In the genomic region with DNA sequence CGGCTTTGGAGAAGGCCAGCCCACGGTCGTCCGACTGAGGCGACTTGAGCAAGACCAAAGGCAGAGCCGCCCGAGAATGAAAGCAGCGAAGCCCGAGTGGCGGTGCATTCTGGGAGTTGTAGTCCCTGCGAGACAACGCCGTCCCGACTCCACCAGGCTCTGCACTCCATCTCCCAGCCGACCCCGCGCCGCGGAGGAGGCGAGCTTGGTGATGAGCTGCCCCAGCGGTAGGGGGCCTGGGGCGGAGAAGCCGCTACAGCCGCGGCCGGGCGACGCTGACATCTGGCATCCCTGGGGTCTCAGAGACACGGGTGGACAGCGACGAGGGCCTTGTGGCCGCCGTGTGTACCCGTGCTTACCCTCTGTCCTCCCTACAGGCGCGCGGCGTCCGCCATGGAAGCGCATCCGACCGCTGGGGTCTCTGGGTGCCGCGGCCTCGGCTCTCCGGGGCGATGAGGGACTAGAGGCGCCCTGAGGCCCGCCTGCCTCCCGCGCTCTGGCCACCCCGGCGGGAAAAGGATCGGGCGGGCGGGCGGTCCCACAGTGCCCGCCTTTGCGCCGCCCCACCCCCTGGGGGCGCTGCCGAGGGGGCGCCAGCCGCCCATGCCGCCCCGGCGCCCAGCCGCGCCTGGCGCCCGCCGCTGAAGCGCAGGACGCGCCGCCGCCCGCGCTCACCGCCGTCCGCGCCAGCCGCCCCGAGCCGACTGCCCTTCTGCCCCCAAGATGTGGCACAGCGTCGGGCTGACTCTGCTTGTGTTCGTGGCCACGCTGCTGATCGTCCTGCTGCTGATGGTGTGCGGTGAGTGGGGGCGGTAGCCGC, we compare ENCODE assay signal across 1 cellular context.
TF ChIP-seq lines count a peak whose summit lies in the region.

Gene SMIM13, plus strand, starts transcription at position 244 of the 820 bp plus-strand sequence. Its CDS starts 480 bp downstream, at position 724.

TF ChIP-seq in K562, 482 proteins besides CTCF, POLR2A, EP300 and RAD21 (continued from another document and continues in another):
- TF ChIP-seq, protein P1, sequence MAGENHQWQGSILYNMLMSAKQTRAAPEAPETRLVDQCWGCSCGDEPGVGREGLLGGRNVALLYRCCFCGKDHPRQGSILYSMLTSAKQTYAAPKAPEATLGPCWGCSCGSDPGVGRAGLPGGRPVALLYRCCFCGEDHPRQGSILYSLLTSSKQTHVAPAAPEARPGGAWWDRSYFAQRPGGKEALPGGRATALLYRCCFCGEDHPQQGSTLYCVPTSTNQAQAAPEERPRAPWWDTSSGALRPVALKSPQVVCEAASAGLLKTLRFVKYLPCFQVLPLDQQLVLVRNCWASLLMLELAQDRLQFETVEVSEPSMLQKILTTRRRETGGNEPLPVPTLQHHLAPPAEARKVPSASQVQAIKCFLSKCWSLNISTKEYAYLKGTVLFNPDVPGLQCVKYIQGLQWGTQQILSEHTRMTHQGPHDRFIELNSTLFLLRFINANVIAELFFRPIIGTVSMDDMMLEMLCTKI (IDR thresholded peaks at IDR 0.05; ENCODE audit: partially characterized antibody), result no peak
- TF ChIP-seq KAT7 (CRISPR knock-in tag; IDR thresholded peaks at IDR 0.05; ENCODE audit: borderline replicate concordance) (peak; percentile 25; the same call in 1 of the 2 replicates), SRF (CRISPR knock-in tag; IDR thresholded peaks at IDR 0.05) (peak; percentile 13 to 51; a peak in 1 of 4 replicates), ILF3 (IDR thresholded peaks at IDR 0.05; ENCODE audit: borderline replicate concordance) (peak; percentile 74; the same call in 1 of the 2 replicates), CREB5 (CRISPR knock-in tag; IDR thresholded peaks at IDR 0.05) (no peak), OTX1 (CRISPR knock-in tag; IDR thresholded peaks at IDR 0.05) (no peak), ZNF445 (CRISPR knock-in tag; IDR thresholded peaks at IDR 0.05; ENCODE audit: low read depth) (no peak), PHF20 (IDR thresholded peaks at IDR 0.05; ENCODE audit: partially characterized antibody) (peak; percentile 71), SMC3 (conservative IDR thresholded peaks at IDR 0.05; ENCODE audit: insufficient read depth, low read depth, low read length) (no peak), CREBBP (IDR thresholded peaks at IDR 0.05; ENCODE audit: low read depth, low read length) (no peak), MXI1 (IDR thresholded peaks at IDR 0.05; ENCODE audit: low read depth, low read length) (0 out of 2 replicates have a peak, but pooled peaks have one; percentile 20), CBX2 (IDR thresholded peaks at IDR 0.05; ENCODE audit: insufficient read depth, low read length, poor library complexity, severe bottlenecking) (no peak), DMBX1 (CRISPR knock-in tag; IDR thresholded peaks at IDR 0.05; ENCODE audit: borderline replicate concordance) (peak; percentile 52), ZKSCAN3 (CRISPR knock-in tag; IDR thresholded peaks at IDR 0.05) (no peak), ARID3B (CRISPR knock-in tag; IDR thresholded peaks at IDR 0.05; ENCODE audit: borderline replicate concordance) (peak; percentile 3; the same call in 1 of the 2 replicates), HIVEP1 (CRISPR knock-in tag; IDR thresholded peaks at IDR 0.05) (no peak), SAFB (IDR thresholded peaks at IDR 0.05; ENCODE audit: borderline replicate concordance, low read depth, low read length) (peak; percentile 77), CBX3 (IDR thresholded peaks at IDR 0.05; ENCODE audit: borderline replicate concordance in 1 of 2, low read length in 2 of 2) (no peak; a peak in 1 of 3 replicates), HNRNPH1 (optimal IDR thresholded peaks at IDR 0.05; ENCODE audit: low read depth, low read length) (no peak), E2F1 (CRISPR knock-in tag; IDR thresholded peaks at IDR 0.05) (peak; percentile 94; the same call in 1 of the 2 replicates), MAZ (CRISPR knock-in tag; conservative IDR thresholded peaks at IDR 0.05 in 1 of 2, IDR thresholded peaks at IDR 0.05 in 1 of 2) (peak; percentile 93 to 95), ZFX (CRISPR knock-in tag; IDR thresholded peaks at IDR 0.05) (peak; percentile 91), GATAD2A (IDR thresholded peaks at IDR 0.05) (no peak), ZNF707 (CRISPR knock-in tag; conservative IDR thresholded peaks at IDR 0.05) (no peak), KLF16 (IDR thresholded peaks at IDR 0.05) (peak; percentile 55; the same call in 1 of the 2 replicates), ZNF217 (CRISPR knock-in tag; IDR thresholded peaks at IDR 0.05) (no peak), WHSC1 (IDR thresholded peaks at IDR 0.05; ENCODE audit: low read length) (no peak), NEUROD1 (IDR thresholded peaks at IDR 0.05; ENCODE audit: borderline replicate concordance, low read depth, low read length, partially characterized antibody) (no peak), PML (IDR thresholded peaks at IDR 0.05; ENCODE audit: low read length) (peak; percentile 59; the same call in 1 of the 2 replicates), ZKSCAN1 (IDR thresholded peaks at IDR 0.05; ENCODE audit: low read depth, low read length) (no peak; the same call in 1 of the 2 replicates), BRD9 (IDR thresholded peaks at IDR 0.05; ENCODE audit: low read depth, partially characterized antibody) (no peak), ZNF518B (CRISPR knock-in tag; IDR thresholded peaks at IDR 0.05) (no peak), NR1H2 (CRISPR knock-in tag; IDR thresholded peaks at IDR 0.05) (no peak), RBBP5 (IDR thresholded peaks at IDR 0.05; ENCODE audit: borderline replicate concordance, insufficient read depth, low read length, poor library complexity, severe bottlenecking) (peak; percentile 62), KDM2B (CRISPR knock-in tag; IDR thresholded peaks at IDR 0.05) (peak; percentile 47; the same call in 1 of the 2 replicates), FOXJ3 (CRISPR knock-in tag; IDR thresholded peaks at IDR 0.05) (no peak), NCOR1 (IDR thresholded peaks at IDR 0.05) (no peak), XRCC4 (IDR thresholded peaks at IDR 0.05; ENCODE audit: extremely low read depth, insufficient read depth, insufficient read length) (no peak), NRF1 (conservative IDR thresholded peaks at IDR 0.05 in 1 of 2, IDR thresholded peaks at IDR 0.05 in 1 of 2) (peak; percentile 72 to 78), RAD51 (IDR thresholded peaks at IDR 0.05; ENCODE audit: borderline replicate concordance, low read depth) (no peak), CBFA2T2 (conservative IDR thresholded peaks at IDR 0.05) (no peak), E2F3 (CRISPR knock-in tag; IDR thresholded peaks at IDR 0.05) (peak; percentile 97), ZNF668 (CRISPR knock-in tag; IDR thresholded peaks at IDR 0.05) (no peak), DPF2 (IDR thresholded peaks at IDR 0.05) (no peak)
- TF ChIP-seq, protein P2, sequence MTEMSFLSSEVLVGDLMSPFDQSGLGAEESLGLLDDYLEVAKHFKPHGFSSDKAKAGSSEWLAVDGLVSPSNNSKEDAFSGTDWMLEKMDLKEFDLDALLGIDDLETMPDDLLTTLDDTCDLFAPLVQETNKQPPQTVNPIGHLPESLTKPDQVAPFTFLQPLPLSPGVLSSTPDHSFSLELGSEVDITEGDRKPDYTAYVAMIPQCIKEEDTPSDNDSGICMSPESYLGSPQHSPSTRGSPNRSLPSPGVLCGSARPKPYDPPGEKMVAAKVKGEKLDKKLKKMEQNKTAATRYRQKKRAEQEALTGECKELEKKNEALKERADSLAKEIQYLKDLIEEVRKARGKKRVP (CRISPR knock-in tag; IDR thresholded peaks at IDR 0.05), result peak; percentile 16; the same call in 1 of the 2 replicates
- TF ChIP-seq, protein P3, sequence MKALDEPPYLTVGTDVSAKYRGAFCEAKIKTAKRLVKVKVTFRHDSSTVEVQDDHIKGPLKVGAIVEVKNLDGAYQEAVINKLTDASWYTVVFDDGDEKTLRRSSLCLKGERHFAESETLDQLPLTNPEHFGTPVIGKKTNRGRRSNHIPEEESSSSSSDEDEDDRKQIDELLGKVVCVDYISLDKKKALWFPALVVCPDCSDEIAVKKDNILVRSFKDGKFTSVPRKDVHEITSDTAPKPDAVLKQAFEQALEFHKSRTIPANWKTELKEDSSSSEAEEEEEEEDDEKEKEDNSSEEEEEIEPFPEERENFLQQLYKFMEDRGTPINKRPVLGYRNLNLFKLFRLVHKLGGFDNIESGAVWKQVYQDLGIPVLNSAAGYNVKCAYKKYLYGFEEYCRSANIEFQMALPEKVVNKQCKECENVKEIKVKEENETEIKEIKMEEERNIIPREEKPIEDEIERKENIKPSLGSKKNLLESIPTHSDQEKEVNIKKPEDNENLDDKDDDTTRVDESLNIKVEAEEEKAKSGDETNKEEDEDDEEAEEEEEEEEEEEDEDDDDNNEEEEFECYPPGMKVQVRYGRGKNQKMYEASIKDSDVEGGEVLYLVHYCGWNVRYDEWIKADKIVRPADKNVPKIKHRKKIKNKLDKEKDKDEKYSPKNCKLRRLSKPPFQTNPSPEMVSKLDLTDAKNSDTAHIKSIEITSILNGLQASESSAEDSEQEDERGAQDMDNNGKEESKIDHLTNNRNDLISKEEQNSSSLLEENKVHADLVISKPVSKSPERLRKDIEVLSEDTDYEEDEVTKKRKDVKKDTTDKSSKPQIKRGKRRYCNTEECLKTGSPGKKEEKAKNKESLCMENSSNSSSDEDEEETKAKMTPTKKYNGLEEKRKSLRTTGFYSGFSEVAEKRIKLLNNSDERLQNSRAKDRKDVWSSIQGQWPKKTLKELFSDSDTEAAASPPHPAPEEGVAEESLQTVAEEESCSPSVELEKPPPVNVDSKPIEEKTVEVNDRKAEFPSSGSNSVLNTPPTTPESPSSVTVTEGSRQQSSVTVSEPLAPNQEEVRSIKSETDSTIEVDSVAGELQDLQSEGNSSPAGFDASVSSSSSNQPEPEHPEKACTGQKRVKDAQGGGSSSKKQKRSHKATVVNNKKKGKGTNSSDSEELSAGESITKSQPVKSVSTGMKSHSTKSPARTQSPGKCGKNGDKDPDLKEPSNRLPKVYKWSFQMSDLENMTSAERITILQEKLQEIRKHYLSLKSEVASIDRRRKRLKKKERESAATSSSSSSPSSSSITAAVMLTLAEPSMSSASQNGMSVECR (CRISPR knock-in tag; IDR thresholded peaks at IDR 0.05), result peak; percentile 86; the same call in 1 of the 2 replicates
- TF ChIP-seq, protein P4, sequence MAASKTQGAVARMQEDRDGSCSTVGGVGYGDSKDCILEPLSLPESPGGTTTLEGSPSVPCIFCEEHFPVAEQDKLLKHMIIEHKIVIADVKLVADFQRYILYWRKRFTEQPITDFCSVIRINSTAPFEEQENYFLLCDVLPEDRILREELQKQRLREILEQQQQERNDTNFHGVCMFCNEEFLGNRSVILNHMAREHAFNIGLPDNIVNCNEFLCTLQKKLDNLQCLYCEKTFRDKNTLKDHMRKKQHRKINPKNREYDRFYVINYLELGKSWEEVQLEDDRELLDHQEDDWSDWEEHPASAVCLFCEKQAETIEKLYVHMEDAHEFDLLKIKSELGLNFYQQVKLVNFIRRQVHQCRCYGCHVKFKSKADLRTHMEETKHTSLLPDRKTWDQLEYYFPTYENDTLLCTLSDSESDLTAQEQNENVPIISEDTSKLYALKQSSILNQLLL (CRISPR knock-in tag; IDR thresholded peaks at IDR 0.05; ENCODE audit: borderline replicate concordance), result no peak
